16 cellular contexts compared by ENCODE assay signal in genomic region chr3:100023150-100023549, GRCh38.
DNase-seq lines count a peak whose midpoint lies in the region; ATAC-seq and TF ChIP-seq lines count a peak whose summit lies in the region.
"Had no signal": no experiment of that assay in that cellular context is flagged by ENCODE, and none has a peak within 500 bp of the region (broad histone marks: within the 10 kb centered on the region; RNA-seq: fewer than 3 reads in every experiment).

No MANE protein-coding gene starts in this region.

- no peak for ATAC-seq in psoas muscle
- ATAC-seq: naive thymus-derived CD8-positive, alpha-beta T cell had no signal

- peak overlapping the region; percentile 81 for H3K27ac ChIP-seq in psoas muscle
- H3K27ac ChIP-seq: KMS-11, upper lobe of left lung had no signal

- TF ChIP-seq CTCF in astrocyte of the spinal cord (IDR thresholded peaks at IDR 0.05; ENCODE audit: low read depth, low read length) (no peak), psoas muscle (IDR thresholded peaks at IDR 0.05) (no peak)

- no peaks in the 10 kb centered on the region for H3K9me3 ChIP-seq in psoas muscle
- H3K9me3 ChIP-seq: upper lobe of left lung had no signal

- peak; percentile 17 for DNase-seq in NCI-H1105 treated with DMSO at 0.1 percent for 48 hours (lab: John Stamatoyannopoulos, UW)
- no peak for DNase-seq in NCI-H1105 (lab: John Stamatoyannopoulos, UW)
- peak; percentile 81 for DNase-seq in NCI-H2029 (lab: John Stamatoyannopoulos, UW)
- peak; percentile 87 for DNase-seq in astrocyte of the spinal cord (ENCODE audit: low read depth, low spot score)
- no peak for DNase-seq in psoas muscle
- no peak for DNase-seq in H4 (ENCODE audit: low spot score)
- no peak for DNase-seq in activated CD8-positive, alpha-beta memory T cell treated with anti-CD3 and anti-CD28 coated beads for 24 hours
- no peak for DNase-seq in NCI-H1694 (lab: John Stamatoyannopoulos, UW)
- DNase-seq: activated CD4-positive, alpha-beta T cell treated with anti-CD3 and anti-CD28 coated beads, Interleukin-2, amount 10 ng/mL, durations not matched to agents 24 days and 14 days; activated effector memory CD4-positive, alpha-beta T cell treated with Interleukin-2 at 50 U/mL for 16 hours; DND-41; naive thymus-derived CD8-positive, alpha-beta T cell; NK-92 treated with Interleukin-12 subunit alpha and Interleukin-12 subunit beta, amount 100 ng/mL, for 24 hours; small intestine; upper lobe of left lung had no signal

- H3K4me1 ChIP-seq in psoas muscle = peaks cover 50% of the 10 kb centered on the region
- H3K4me1 ChIP-seq: upper lobe of left lung had no signal

- in situ Hi-C loops in astrocyte of the spinal cord (cut with HindIII; ENCODE audit: low sequenced_read_pairs) = no loop called here

- H3K27me3 ChIP-seq in psoas muscle (ENCODE audit: insufficient read depth in 3 of 3, low read length in 2 of 3) = no peaks in the 10 kb centered on the region
- H3K27me3 ChIP-seq: upper lobe of left lung had no signal

- H3K4me3 ChIP-seq in astrocyte of the spinal cord (ENCODE audit: low read depth, low read length) (no peak overlapping the region), psoas muscle (no peak overlapping the region)
- H3K4me3 ChIP-seq: upper lobe of left lung had no signal

- WGBS in psoas muscle, 3 donors = 41 to 42% (median 42%) methylated on average over 5 of the region's 5 CpGs

- intact Hi-C loops in psoas muscle (cut with DNase I) = no loop called here

- H3K36me3 ChIP-seq in psoas muscle (ENCODE audit: insufficient read depth in 1 of 2, low read depth in 1 of 2) = no peaks in the 10 kb centered on the region
- H3K36me3 ChIP-seq: upper lobe of left lung had no signal

Comparison
In these comparisons a context has a peak if more than half of its experiments do, and no peak if none do; other contexts are left out.
1. DNase-seq: peak in NCI-H1105 treated with DMSO at 0.1 percent for 48 hours (single experiment), NCI-H2029 (single experiment) and astrocyte of the spinal cord (single experiment); none in NCI-H1105 (single experiment), psoas muscle (0 of 2), H4 (single experiment), activated CD8-positive, alpha-beta memory T cell treated with anti-CD3 and anti-CD28 coated beads for 24 hours (single experiment) and NCI-H1694 (single experiment).